8 cellular contexts compared by ENCODE assay signal in the genomic region with DNA sequence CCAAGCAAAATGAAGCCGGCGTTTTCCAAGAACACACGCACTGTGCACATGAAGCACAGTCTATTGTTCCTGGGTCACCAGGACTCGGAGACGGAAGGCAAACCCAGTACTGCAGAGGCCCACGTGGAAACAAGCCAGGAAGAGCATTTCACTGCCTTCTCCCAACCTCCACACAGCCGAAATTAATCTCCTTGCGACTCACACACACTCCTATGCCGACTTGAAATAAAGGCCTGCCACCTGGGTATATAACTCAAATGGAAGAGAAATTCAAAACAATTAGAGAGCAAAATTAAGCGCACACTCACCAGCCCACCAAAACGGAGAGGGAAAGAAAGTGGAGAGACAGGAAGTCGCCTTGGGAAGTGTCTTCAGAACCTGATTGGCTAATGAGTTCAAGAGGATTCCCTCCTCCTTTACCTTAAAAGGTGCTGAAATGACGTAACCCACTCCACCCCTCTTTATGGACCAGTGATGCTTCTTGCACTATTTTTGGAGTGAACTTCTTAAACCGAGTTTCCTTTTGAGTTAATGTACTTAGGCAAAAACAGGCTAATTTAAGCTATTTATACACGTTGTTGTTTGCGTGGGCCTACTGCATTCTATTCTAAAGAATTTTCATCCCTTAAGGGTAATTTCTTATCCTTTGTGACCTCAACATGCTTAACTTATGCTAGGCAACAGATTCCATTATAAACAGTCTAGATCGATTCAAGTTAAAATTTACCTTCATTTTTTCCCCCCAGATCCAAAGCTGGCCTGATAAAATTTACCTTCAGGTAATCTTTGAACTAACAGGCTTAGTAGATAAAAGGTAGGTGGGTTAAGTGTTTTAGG. TPM values are rescaled to one million over a fixed set of nuclear protein-coding genes. Genes with fewer than 3 reads are reported as not detected.
DNase-seq lines count a peak whose midpoint lies in the region; ATAC-seq and TF ChIP-seq lines count a peak whose summit lies in the region.

A gene with protein sequence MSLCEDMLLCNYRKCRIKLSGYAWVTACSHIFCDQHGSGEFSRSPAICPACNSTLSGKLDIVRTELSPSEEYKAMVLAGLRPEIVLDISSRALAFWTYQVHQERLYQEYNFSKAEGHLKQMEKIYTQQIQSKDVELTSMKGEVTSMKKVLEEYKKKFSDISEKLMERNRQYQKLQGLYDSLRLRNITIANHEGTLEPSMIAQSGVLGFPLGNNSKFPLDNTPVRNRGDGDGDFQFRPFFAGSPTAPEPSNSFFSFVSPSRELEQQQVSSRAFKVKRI (minus strand): TSS at position 334 of the 837 bp plus-strand sequence. CDS start 16,756 bp downstream, outside the sequence.

- H3K4me1 Mint-ChIP-seq in WTC11 = peaks cover 26% of the 10 kb centered on the region

- peak within 1 kb of the TSS; percentile 38 for H3K4me3 ChIP-seq in colonic mucosa
- peak within 1 kb of the TSS; percentile 74 for H3K4me3 ChIP-seq in kidney epithelial cell (ENCODE audit: low read depth, low read length)

- POLR2A ChIA-PET in WTC11 (lab: Charles Lee) = interaction anchor here (0.6 to 2.8 kb wide), 4 partner anchors 10 to 281 kb away, joined by 3 to 46 read pairs (median 6); a partner anchor contains a TSS

- TF ChIP-seq CTCF in WTC11 (IDR thresholded peaks at IDR 0.05) (no peak), colonic mucosa (IDR thresholded peaks at IDR 0.05) (no peak), kidney epithelial cell (IDR thresholded peaks at IDR 0.05; ENCODE audit: insufficient read depth, low read length, poor library complexity, severe bottlenecking) (no peak)

- H3K9me3 Mint-ChIP-seq in WTC11 = no peaks in the 10 kb centered on the region

- peak within 1 kb of the TSS; percentile 94 for H3K4me3 Mint-ChIP-seq in WTC11

- H3K9me3 ChIP-seq in colonic mucosa = no peaks in the 10 kb centered on the region

- H3K27me3 ChIP-seq in colonic mucosa (no peaks in the 10 kb centered on the region), kidney epithelial cell (ENCODE audit: control insufficient read depth, insufficient read depth, low read length) (no peaks in the 10 kb centered on the region)

- intact Hi-C loops in colonic mucosa (cut with DNase I) = no loop called here

- DNase-seq in C1 segment of cervical spinal cord (lab: John Stamatoyannopoulos, UW) (peak in 13 of 14 donors; percentile 2 to 91 (median 62)), NCI-H2227 treated with DMSO at 0.1 percent for 48 hours (lab: John Stamatoyannopoulos, UW) (peak; percentile 90), WTC11 (ENCODE audit: low spot score) (peak; percentile 23), colonic mucosa (peak; percentile 81), kidney epithelial cell (ENCODE audit: low read depth) (peak; percentile 88)
- peak; percentile 57 for DNase-seq in stimulated activated CD4-positive, alpha-beta T cell treated with anti-CD3 and anti-CD28 coated beads, Interleukin-15, amount 100 ng/mL, for 24 hours

- H3K27ac ChIP-seq in colonic mucosa = peak within 1 kb of the TSS; percentile 75

- H3K27ac Mint-ChIP-seq in WTC11 = peak within 1 kb of the TSS; percentile 98

- CTCF ChIA-PET in WTC11 (lab: Charles Lee) = interaction anchor here (1.1 to 1.3 kb wide), 3 partner anchors 9 to 10 kb away, joined by 3 to 9 read pairs (median 5); a partner anchor contains a TSS

- peak; percentile 99 for ATAC-seq in GM19035 (IDR thresholded peaks at IDR 0.05; ENCODE audit: unreplicated experiment)
- peak; percentile 98 for ATAC-seq in HG03280 (IDR thresholded peaks at IDR 0.05; ENCODE audit: unreplicated experiment)
- peak; percentile 98 for ATAC-seq in WTC11

- no peaks in the 10 kb centered on the region for H3K36me3 ChIP-seq in colonic mucosa
- no peaks in the 10 kb centered on the region for H3K36me3 ChIP-seq in kidney epithelial cell (ENCODE audit: control insufficient read depth, insufficient read depth, low read length)

- H3K36me3 Mint-ChIP-seq in WTC11 = peaks cover 24% of the 10 kb centered on the region

- peak within 1 kb of the TSS; percentile 41 to 90 for H3K9ac ChIP-seq in colonic mucosa (ENCODE audit: low read depth in 2 of 2, low read length in 2 of 2)

- H3K4me1 ChIP-seq in colonic mucosa = no peaks in the 10 kb centered on the region

- no peaks in the 10 kb centered on the region for H3K27me3 Mint-ChIP-seq in WTC11 (ENCODE audit: low read depth)

TF ChIP-seq in WTC11, 78 proteins besides CTCF, POLR2A, EP300 and RAD21:
- TF ChIP-seq NFE2L1 (CRISPR knock-in tag; IDR thresholded peaks at IDR 0.05) = 0 out of 2 replicates have a peak, but pooled peaks have one; percentile 49
- peak; percentile 62; the same call in 1 of the 2 replicates for TF ChIP-seq GABPB1 (CRISPR knock-in tag; IDR thresholded peaks at IDR 0.05)
- TF ChIP-seq, protein P1, sequence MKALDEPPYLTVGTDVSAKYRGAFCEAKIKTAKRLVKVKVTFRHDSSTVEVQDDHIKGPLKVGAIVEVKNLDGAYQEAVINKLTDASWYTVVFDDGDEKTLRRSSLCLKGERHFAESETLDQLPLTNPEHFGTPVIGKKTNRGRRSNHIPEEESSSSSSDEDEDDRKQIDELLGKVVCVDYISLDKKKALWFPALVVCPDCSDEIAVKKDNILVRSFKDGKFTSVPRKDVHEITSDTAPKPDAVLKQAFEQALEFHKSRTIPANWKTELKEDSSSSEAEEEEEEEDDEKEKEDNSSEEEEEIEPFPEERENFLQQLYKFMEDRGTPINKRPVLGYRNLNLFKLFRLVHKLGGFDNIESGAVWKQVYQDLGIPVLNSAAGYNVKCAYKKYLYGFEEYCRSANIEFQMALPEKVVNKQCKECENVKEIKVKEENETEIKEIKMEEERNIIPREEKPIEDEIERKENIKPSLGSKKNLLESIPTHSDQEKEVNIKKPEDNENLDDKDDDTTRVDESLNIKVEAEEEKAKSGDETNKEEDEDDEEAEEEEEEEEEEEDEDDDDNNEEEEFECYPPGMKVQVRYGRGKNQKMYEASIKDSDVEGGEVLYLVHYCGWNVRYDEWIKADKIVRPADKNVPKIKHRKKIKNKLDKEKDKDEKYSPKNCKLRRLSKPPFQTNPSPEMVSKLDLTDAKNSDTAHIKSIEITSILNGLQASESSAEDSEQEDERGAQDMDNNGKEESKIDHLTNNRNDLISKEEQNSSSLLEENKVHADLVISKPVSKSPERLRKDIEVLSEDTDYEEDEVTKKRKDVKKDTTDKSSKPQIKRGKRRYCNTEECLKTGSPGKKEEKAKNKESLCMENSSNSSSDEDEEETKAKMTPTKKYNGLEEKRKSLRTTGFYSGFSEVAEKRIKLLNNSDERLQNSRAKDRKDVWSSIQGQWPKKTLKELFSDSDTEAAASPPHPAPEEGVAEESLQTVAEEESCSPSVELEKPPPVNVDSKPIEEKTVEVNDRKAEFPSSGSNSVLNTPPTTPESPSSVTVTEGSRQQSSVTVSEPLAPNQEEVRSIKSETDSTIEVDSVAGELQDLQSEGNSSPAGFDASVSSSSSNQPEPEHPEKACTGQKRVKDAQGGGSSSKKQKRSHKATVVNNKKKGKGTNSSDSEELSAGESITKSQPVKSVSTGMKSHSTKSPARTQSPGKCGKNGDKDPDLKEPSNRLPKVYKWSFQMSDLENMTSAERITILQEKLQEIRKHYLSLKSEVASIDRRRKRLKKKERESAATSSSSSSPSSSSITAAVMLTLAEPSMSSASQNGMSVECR (CRISPR knock-in tag; IDR thresholded peaks at IDR 0.05; ENCODE audit: borderline replicate concordance) = peak; percentile 61; the same call in 1 of the 2 replicates
- TF ChIP-seq SOX15 (CRISPR knock-in tag; IDR thresholded peaks at IDR 0.05) = no peak
- TF ChIP-seq, protein P2, sequence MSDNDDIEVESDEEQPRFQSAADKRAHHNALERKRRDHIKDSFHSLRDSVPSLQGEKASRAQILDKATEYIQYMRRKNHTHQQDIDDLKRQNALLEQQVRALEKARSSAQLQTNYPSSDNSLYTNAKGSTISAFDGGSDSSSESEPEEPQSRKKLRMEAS (CRISPR knock-in tag; IDR thresholded peaks at IDR 0.05) = peak; percentile 69; the same call in 1 of the 2 replicates
- TF ChIP-seq, protein P3, sequence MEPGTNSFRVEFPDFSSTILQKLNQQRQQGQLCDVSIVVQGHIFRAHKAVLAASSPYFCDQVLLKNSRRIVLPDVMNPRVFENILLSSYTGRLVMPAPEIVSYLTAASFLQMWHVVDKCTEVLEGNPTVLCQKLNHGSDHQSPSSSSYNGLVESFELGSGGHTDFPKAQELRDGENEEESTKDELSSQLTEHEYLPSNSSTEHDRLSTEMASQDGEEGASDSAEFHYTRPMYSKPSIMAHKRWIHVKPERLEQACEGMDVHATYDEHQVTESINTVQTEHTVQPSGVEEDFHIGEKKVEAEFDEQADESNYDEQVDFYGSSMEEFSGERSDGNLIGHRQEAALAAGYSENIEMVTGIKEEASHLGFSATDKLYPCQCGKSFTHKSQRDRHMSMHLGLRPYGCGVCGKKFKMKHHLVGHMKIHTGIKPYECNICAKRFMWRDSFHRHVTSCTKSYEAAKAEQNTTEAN (CRISPR knock-in tag; IDR thresholded peaks at IDR 0.05) = peak; percentile 59; the same call in 1 of the 2 replicates
- peak; percentile 56 for TF ChIP-seq NFYB (CRISPR knock-in tag; conservative IDR thresholded peaks at IDR 0.05; ENCODE audit: low read depth)
- TF ChIP-seq, protein P4, sequence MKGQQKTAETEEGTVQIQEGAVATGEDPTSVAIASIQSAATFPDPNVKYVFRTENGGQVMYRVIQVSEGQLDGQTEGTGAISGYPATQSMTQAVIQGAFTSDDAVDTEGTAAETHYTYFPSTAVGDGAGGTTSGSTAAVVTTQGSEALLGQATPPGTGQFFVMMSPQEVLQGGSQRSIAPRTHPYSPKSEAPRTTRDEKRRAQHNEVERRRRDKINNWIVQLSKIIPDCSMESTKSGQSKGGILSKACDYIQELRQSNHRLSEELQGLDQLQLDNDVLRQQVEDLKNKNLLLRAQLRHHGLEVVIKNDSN (CRISPR knock-in tag; IDR thresholded peaks at IDR 0.05) = no peak

RNA-seq across cellular contexts. Expression of the gene that starts here (rescaled TPM):
- total RNA-seq in WTC11 (2021) (149 to 155 TPM (median 151 TPM) in 3 replicates), colonic mucosa (10 to 100 TPM; 20.5 to 30.7 TPM), kidney epithelial cell (236 and 246 TPM in 2 replicates)

Comparison
In these comparisons a context has a peak if more than half of its experiments do, and no peak if none do; other contexts are left out.
1. Peak in every context shown above with its lines: DNase-seq, ATAC-seq, H3K4me3 ChIP-seq and H3K27ac ChIP-seq.
2. DNase-seq: peak in every context shown above with its lines; median percentile 90 in NCI-H2227 treated with DMSO at 0.1 percent for 48 hours; 88 in kidney epithelial cell; 81 in colonic mucosa; 62 in C1 segment of cervical spinal cord; 57 in stimulated activated CD4-positive, alpha-beta T cell treated with anti-CD3 and anti-CD28 coated beads, Interleukin-15, amount 100 ng/mL, for 24 hours; 23 in WTC11.